ENCODE assay signal across 14 cellular contexts in the genomic region with DNA sequence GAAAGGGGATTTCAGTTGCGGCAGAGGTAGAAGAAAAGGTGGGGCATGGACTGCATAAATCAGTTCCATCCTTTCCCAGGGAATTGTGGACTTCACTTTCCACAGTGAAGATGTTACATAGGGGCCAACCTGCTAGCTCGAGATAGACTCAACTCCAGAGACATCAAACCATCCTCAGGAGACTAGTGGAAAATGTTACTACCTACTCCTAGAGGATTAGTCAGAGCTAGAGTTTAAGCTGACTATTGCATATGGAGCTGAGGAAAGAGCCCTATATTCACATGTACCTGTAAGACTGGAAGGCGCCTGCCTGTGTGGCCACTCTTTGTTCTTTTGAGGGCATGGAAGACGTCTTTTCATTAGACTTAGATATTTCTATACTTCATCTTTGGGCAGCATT.
A peak's percentile ranks its signal among the peaks of the same experiment; 100 is the strongest.
DNase-seq lines count a peak whose midpoint lies in the region; ATAC-seq, FAIRE-seq and TF ChIP-seq lines count a peak whose summit lies in the region.
"Had no signal": no experiment of that assay in that cellular context is flagged by ENCODE, and none has a peak within 500 bp of the region (broad histone marks: within the 10 kb centered on the region; RNA-seq: fewer than 3 reads in every experiment).

No MANE protein-coding gene starts in this region.

- peak overlapping the region; percentile 19 to 22 for H3K27ac ChIP-seq in liver (ENCODE audit: low read depth in 1 of 2, low read length in 2 of 2)
- no peak overlapping the region for H3K27ac ChIP-seq in HepG2 (ENCODE audit: extremely low read length, insufficient read depth, low read length)
- H3K27ac ChIP-seq in rectal smooth muscle tissue (ENCODE audit: low read depth, low read length), result peak overlapping the region; percentile 3
- peak overlapping the region; percentile 7 to 57 for H3K27ac ChIP-seq in aorta (ENCODE audit: low read depth in 1 of 2, low read length in 2 of 2)

- WGBS in liver, result 95% methylated on average over 4 of the region's 4 CpGs
- WGBS in HepG2 (ENCODE audit: low lambda C conversion rate), result 99% methylated on average over 4 of the region's 4 CpGs
- WGBS in aorta, 2 donors, result 77 to 79% methylated on average over 4 of the region's 4 CpGs

- DNase-seq in HepG2 (ENCODE audit: low spot score), result no peak
- DNase-seq in fibroblast of villous mesenchyme (ENCODE audit: low read depth), result peak; percentile 37
- no peak for DNase-seq in aorta
- DNase-seq in NCI-H510A (lab: John Stamatoyannopoulos, UW), result no peak
- DNase-seq: activated CD4-positive, CD25-positive, alpha-beta regulatory T cell; activated T-cell treated with anti-CD3 and anti-CD28 coated beads, Interleukin-2, amount 50 U/mL, for 48 hours; AML-193; naive B cell had no signal

- intact Hi-C loops in HepG2 (cut with micrococcal nuclease; ENCODE audit: unreplicated experiment) (no loop called here), aorta (cut with DNase I) (loop anchor here in 1 of 2 donors (10.0 kb wide), 2 partner anchors 241 to 431 kb away; no protein-coding TSS in a partner anchor)

- no peak overlapping the region for H3K9ac ChIP-seq in liver (ENCODE audit: low read depth in 1 of 2, low read length in 2 of 2)
- H3K9ac ChIP-seq in HepG2 (ENCODE audit: insufficient read depth, low read depth, low read length), result no peak overlapping the region
- H3K9ac ChIP-seq in rectal smooth muscle tissue (ENCODE audit: low read length), result no peak overlapping the region

- POLR2A ChIA-PET in HepG2 (lab: Yijun Ruan, JAX), result no interaction called here

- H4K20me1 ChIP-seq in HepG2 (ENCODE audit: insufficient read depth, low read length), result no peaks in the 10 kb centered on the region

- in situ Hi-C loops in HepG2 (cut with HindIII; ENCODE audit: extremely low pct_ligation_motif_present, low pct_unique_long_range_greater_than_20kb), result loop anchor here (5.0 kb wide), 1 partner anchor 107 kb away; no protein-coding TSS in a partner anchor

- no peak overlapping the region for H3K4me2 ChIP-seq in HepG2 (ENCODE audit: low read depth, low read length)

- peaks cover 5 to 65% (median 40%) of the 10 kb centered on the region in 4 donors for H3K36me3 ChIP-seq in liver (ENCODE audit: control insufficient read depth in 4 of 4, insufficient read depth in 3 of 4, low read depth in 1 of 4, low read length in 3 of 4)
- H3K36me3 ChIP-seq in HepG2 (replicated peaks in 1 of 2; ENCODE audit: control insufficient read depth in 1 of 2, insufficient read depth in 2 of 2, low read length in 2 of 2), result peaks cover 12 to 45% of the 10 kb centered on the region in 2 experiments
- H3K36me3 ChIP-seq in rectal smooth muscle tissue (ENCODE audit: control insufficient read depth, insufficient read depth, low read length), result peaks cover 32% of the 10 kb centered on the region
- H3K36me3 ChIP-seq in aorta (ENCODE audit: control insufficient read depth in 1 of 2, insufficient read depth in 2 of 2, low read length in 1 of 2), result peaks cover 8 to 13% of the 10 kb centered on the region in 2 donors

- no TSS peak for BruUV-seq in HepG2 (replicated peaks; lab: Mats Ljungman, UMichigan)

- TF ChIP-seq POLR2A in HepG2 (IDR thresholded peaks at IDR 0.05; ENCODE audit: insufficient read depth in 1 of 2, low read depth in 2 of 2, low read length in 2 of 2), result no peak

- TF ChIP-seq CTCF in liver (IDR thresholded peaks at IDR 0.05; ENCODE audit: low read depth, low read length, missing input control) (no peak), HepG2 (CRISPR knock-in tag; IDR thresholded peaks at IDR 0.05) (no peak), fibroblast of villous mesenchyme (IDR thresholded peaks at IDR 0.05; ENCODE audit: insufficient read depth, low read depth, low read length) (no peak)

- CTCF ChIA-PET in HepG2 (lab: Yijun Ruan, JAX; ENCODE audit: low intra/inter-chr PET ratio, low total read pairs), result no interaction called here

- H2AFZ ChIP-seq in HepG2 (ENCODE audit: low read length), result no peak overlapping the region

- no peaks in the 10 kb centered on the region for H3K79me2 ChIP-seq in HepG2 (ENCODE audit: insufficient read depth, low read length)

- H3K4me3 ChIP-seq in liver (ENCODE audit: low read depth in 1 of 3, low read length in 3 of 3) (no peak overlapping the region), HepG2 (replicated peaks in 1 of 3; ENCODE audit: insufficient read depth in 1 of 3, low read depth in 2 of 3, low read length in 3 of 3) (no peak overlapping the region), fibroblast of villous mesenchyme (ENCODE audit: low read depth, low read length) (no peak overlapping the region), rectal smooth muscle tissue (ENCODE audit: low read length) (no peak overlapping the region), aorta (ENCODE audit: low read length in 2 of 2) (no peak overlapping the region)

- no peak for TF ChIP-seq EP300 in HepG2 (IDR thresholded peaks at IDR 0.05; ENCODE audit: low read depth in 2 of 2, low read length in 2 of 2)
- no peak for TF ChIP-seq EP300 in HepG2 (CRISPR knock-in tag; IDR thresholded peaks at IDR 0.05; ENCODE audit: borderline replicate concordance)

- H3K4me1 ChIP-seq in liver (ENCODE audit: control insufficient read depth in 4 of 4, insufficient read depth in 4 of 4, low read length in 3 of 4), result peaks cover 19 to 40% (median 23%) of the 10 kb centered on the region in 4 donors
- H3K4me1 ChIP-seq in HepG2 (ENCODE audit: insufficient read depth, low read length), result no peaks in the 10 kb centered on the region
- peaks cover 15% of the 10 kb centered on the region for H3K4me1 ChIP-seq in rectal smooth muscle tissue (ENCODE audit: control insufficient read depth, insufficient read depth, low read length)
- H3K4me1 ChIP-seq in aorta (ENCODE audit: control insufficient read depth in 1 of 2, insufficient read depth in 2 of 2, low read length in 2 of 2), result peaks cover 0 to 6% of the 10 kb centered on the region in 2 donors

- H3K9me3 ChIP-seq in liver (ENCODE audit: control insufficient read depth in 4 of 4, low read length in 3 of 4) (no peaks in the 10 kb centered on the region), HepG2 (ENCODE audit: low read length) (no peaks in the 10 kb centered on the region), aorta (ENCODE audit: control insufficient read depth, low read length) (no peaks in the 10 kb centered on the region)

- no peak for TF ChIP-seq RAD21 in liver (IDR thresholded peaks at IDR 0.05)
- no peak for TF ChIP-seq RAD21 in HepG2 (CRISPR knock-in tag; IDR thresholded peaks at IDR 0.05)

- FAIRE-seq in HepG2 (lab: Jason Lieb, UNC), result no peak
- FAIRE-seq: H1 had no signal

- ATAC-seq in HepG2, result no peak
- no peak for ATAC-seq in aorta (ENCODE audit: low FRiP score)
- ATAC-seq in HG03025 (IDR thresholded peaks at IDR 0.05; ENCODE audit: low FRiP score, unreplicated experiment), result no peak
- ATAC-seq in GM18907 (IDR thresholded peaks at IDR 0.05; ENCODE audit: unreplicated experiment), result no peak
- ATAC-seq: SK-N-SH treated with all-trans-retinoic acid at 6 μM for 48 hours had no signal

- no peaks in the 10 kb centered on the region for H3K27me3 ChIP-seq in liver (ENCODE audit: control insufficient read depth in 4 of 4, insufficient read depth in 4 of 4, low read length in 3 of 4)
- H3K27me3 ChIP-seq in HepG2 (ENCODE audit: control insufficient read depth in 1 of 2, insufficient read depth in 2 of 2, low read length in 2 of 2), result no peaks in the 10 kb centered on the region
- H3K27me3 ChIP-seq in rectal smooth muscle tissue (ENCODE audit: control insufficient read depth, insufficient read depth, low read length), result no peaks in the 10 kb centered on the region
- H3K27me3 ChIP-seq in aorta (ENCODE audit: control insufficient read depth in 1 of 2, insufficient read depth in 2 of 2, low read length in 1 of 2), result no peaks in the 10 kb centered on the region

TF ChIP-seq in liver, 16 proteins besides CTCF, POLR2A, EP300 and RAD21:
- TF ChIP-seq HNF4A (conservative IDR thresholded peaks at IDR 0.05) (no peak), FOXA2 (IDR thresholded peaks at IDR 0.05) (no peak), TAF1 (conservative IDR thresholded peaks at IDR 0.05) (no peak), EGR1 (IDR thresholded peaks at IDR 0.05; ENCODE audit: low read depth in 2 of 2) (no peak), YY1 (IDR thresholded peaks at IDR 0.05) (no peak), RXRA (IDR thresholded peaks at IDR 0.05) (no peak)

TF ChIP-seq in HepG2, 621 proteins besides CTCF, POLR2A, EP300 and RAD21 (continues in another document):
- TF ChIP-seq ZIK1 (CRISPR knock-in tag; IDR thresholded peaks at IDR 0.05; ENCODE audit: borderline replicate concordance, low read depth), result no peak
- TF ChIP-seq ZMYM3 (CRISPR knock-in tag; IDR thresholded peaks at IDR 0.05), result no peak
- no peak for TF ChIP-seq CCDC6 (CRISPR knock-in tag; IDR thresholded peaks at IDR 0.05)
- no peak for TF ChIP-seq MTERF4 (CRISPR knock-in tag; IDR thresholded peaks at IDR 0.05)
- TF ChIP-seq, protein P1, sequence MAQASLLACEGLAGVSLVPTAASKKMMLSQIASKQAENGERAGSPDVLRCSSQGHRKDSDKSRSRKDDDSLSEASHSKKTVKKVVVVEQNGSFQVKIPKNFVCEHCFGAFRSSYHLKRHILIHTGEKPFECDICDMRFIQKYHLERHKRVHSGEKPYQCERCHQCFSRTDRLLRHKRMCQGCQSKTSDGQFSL (CRISPR knock-in tag; IDR thresholded peaks at IDR 0.05), result no peak
- no peak for TF ChIP-seq ZNF232 (CRISPR knock-in tag; IDR thresholded peaks at IDR 0.05; ENCODE audit: borderline replicate concordance)
- no peak for TF ChIP-seq ETV6 (CRISPR knock-in tag; conservative IDR thresholded peaks at IDR 0.05)
- TF ChIP-seq SMAD1 (CRISPR knock-in tag; IDR thresholded peaks at IDR 0.05; ENCODE audit: borderline replicate concordance, low read depth), result no peak
- TF ChIP-seq SNRNP70 (IDR thresholded peaks at IDR 0.05; ENCODE audit: low read depth, low read length), result no peak
- no peak for TF ChIP-seq KLF11 (CRISPR knock-in tag; IDR thresholded peaks at IDR 0.05)
- TF ChIP-seq ZNF768 (CRISPR knock-in tag; IDR thresholded peaks at IDR 0.05), result no peak
- no peak for TF ChIP-seq ZNF644 (CRISPR knock-in tag; IDR thresholded peaks at IDR 0.05; ENCODE audit: low read depth)
- TF ChIP-seq ZNF563 (CRISPR knock-in tag; IDR thresholded peaks at IDR 0.05), result no peak
- no peak for TF ChIP-seq RAD51 (IDR thresholded peaks at IDR 0.05; ENCODE audit: borderline replicate concordance)
- TF ChIP-seq NFKBIZ (CRISPR knock-in tag; IDR thresholded peaks at IDR 0.05), result no peak
